19 cellular contexts compared by ENCODE assay signal in genomic region chr19:514166-514663, GRCh38. TPM values are rescaled to one million over a fixed set of nuclear protein-coding genes. Genes with fewer than 3 reads are reported as not detected.
"Had no signal": no experiment of that assay in that cellular context is flagged by ENCODE, and none has a peak within 500 bp of the region (broad histone marks: within the 10 kb centered on the region; RNA-seq: fewer than 3 reads in every experiment).

No MANE protein-coding gene starts in this region.

- H3K4me1 ChIP-seq: psoas muscle had no signal

- H3K4me3 Mint-ChIP-seq: activated B cell treated with CpG ODN at 0.5 μM for 24 hours; activated CD4-positive, alpha-beta T cell treated with anti-CD3 and anti-CD28 coated beads, Interleukin-2, amount 10 ng/mL, durations not matched to agents 24 days and 14 days; dendritic cell treated with granulocyte-macrophage colony-stimulating factor and Interleukin-4, amounts not matched to agents 40 ng/mL and 50 ng/mL, for 4 days; mesothelial cell of epicardium had no signal

- H3K4me2 ChIP-seq: SK-N-SH had no signal

- H3K27ac Mint-ChIP-seq: activated B cell treated with CpG ODN at 0.5 μM for 24 hours; activated CD4-positive, alpha-beta T cell treated with anti-CD3 and anti-CD28 coated beads, Interleukin-2, amount 10 ng/mL, durations not matched to agents 24 days and 14 days; dendritic cell treated with granulocyte-macrophage colony-stimulating factor and Interleukin-4, amounts not matched to agents 40 ng/mL and 50 ng/mL, for 4 days; mesothelial cell of epicardium had no signal

- DNase-seq: activated B cell treated with CpG ODN at 0.5 μM for 24 hours; activated CD4-positive, alpha-beta T cell treated with anti-CD3 and anti-CD28 coated beads, Interleukin-2, amount 10 ng/mL, durations not matched to agents 24 days and 14 days; activated gamma-delta T cell treated with Interleukin-2 at 50 U/mL for 16 hours; activated T-cell treated with anti-CD3 and anti-CD28 coated beads, Interleukin-2, amount 50 U/mL, for 1 hour; adrenal gland; central memory CD4-positive, alpha-beta T cell; hippocampal formation; lower lobe of right lung; SK-N-SH; spleen; stimulated activated CD4-positive, alpha-beta T cell treated with anti-CD3 and anti-CD28 coated beads, Interleukin-1b, Interleukin-23, amount 100 ng/mL, for 48 hours; stimulated activated naive CD4-positive, alpha-beta T cell; T-helper 2 cell had no signal

- H3K27ac ChIP-seq: adrenal gland, lower lobe of right lung, psoas muscle, spleen, upper lobe of left lung had no signal

- H3K27me3 Mint-ChIP-seq: activated B cell treated with CpG ODN at 0.5 μM for 24 hours; activated CD4-positive, alpha-beta T cell treated with anti-CD3 and anti-CD28 coated beads, Interleukin-2, amount 10 ng/mL, durations not matched to agents 24 days and 14 days had no signal

- H3K9me3 Mint-ChIP-seq: activated B cell treated with CpG ODN at 0.5 μM for 24 hours; activated CD4-positive, alpha-beta T cell treated with anti-CD3 and anti-CD28 coated beads, Interleukin-2, amount 10 ng/mL, durations not matched to agents 24 days and 14 days; dendritic cell treated with granulocyte-macrophage colony-stimulating factor and Interleukin-4, amounts not matched to agents 40 ng/mL and 50 ng/mL, for 4 days; mesothelial cell of epicardium had no signal

- H3K9ac ChIP-seq: SK-N-SH had no signal

- H3K9me3 ChIP-seq: adrenal gland, lower lobe of right lung, psoas muscle, SK-N-SH, spleen, upper lobe of left lung had no signal

- ATAC-seq: lower lobe of right lung, psoas muscle, sciatic nerve had no signal

- H3K4me3 ChIP-seq: adrenal gland, lower lobe of right lung, psoas muscle, spleen, upper lobe of left lung had no signal

- H3K36me3 ChIP-seq: adrenal gland had no signal

- H3K27me3 ChIP-seq: adrenal gland, upper lobe of left lung had no signal

RNA-seq across cellular contexts. Expression of gene GZMM, which starts 29.6 kb away (rescaled TPM):
- total RNA-seq: activated B cell treated with CpG ODN at 0.5 μM for 24 hours, myocyte, psoas muscle had no signal
- polyA plus RNA-seq: SK-N-SH had no signal

RNA-seq across cellular contexts. Expression of gene SHC2, which starts 53.4 kb away (rescaled TPM):
- total RNA-seq: activated B cell treated with CpG ODN at 0.5 μM for 24 hours; activated CD4-positive, alpha-beta T cell treated with anti-CD3 and anti-CD28 coated beads, Interleukin-2, amount 10 ng/mL, durations not matched to agents 24 days and 14 days had no signal
